Comparison of ENCODE assay signal across 9 cellular contexts in genomic region chr12:81757731-81758325, GRCh38. TPM values are rescaled to one million over a fixed set of nuclear protein-coding genes. Genes with fewer than 3 reads are reported as not detected.
DNase-seq lines count a peak whose midpoint lies in the region; ATAC-seq, FAIRE-seq and TF ChIP-seq lines count a peak whose summit lies in the region.
"Had no signal": no experiment of that assay in that cellular context is flagged by ENCODE, and none has a peak within 500 bp of the region (broad histone marks: within the 10 kb centered on the region; RNA-seq: fewer than 3 reads in every experiment).

No MANE protein-coding gene starts in this region.

- no peak for TF ChIP-seq CTCF in D721Med (IDR thresholded peaks at IDR 0.05; ENCODE audit: insufficient read depth, missing control alignments)

- H3K36me3 ChIP-seq in iPS-18a (ENCODE audit: control insufficient read depth, low read depth, low read length) (no peaks in the 10 kb centered on the region), subcutaneous abdominal adipose tissue (ENCODE audit: control insufficient read depth in 5 of 5, insufficient read depth in 5 of 5, low read length in 5 of 5) (no peaks in the 10 kb centered on the region)

- no peaks in the 10 kb centered on the region for H3K36me3 Mint-ChIP-seq in activated CD8-positive, alpha-beta T cell treated with anti-CD3 and anti-CD28 coated beads, Interleukin-2, amount 10 ng/mL, durations not matched to agents 7 days and 5 days (ENCODE audit: low read depth)
- H3K36me3 Mint-ChIP-seq: activated naive CD4-positive, alpha-beta T cell treated with anti-CD3 and anti-CD28 coated beads, Interleukin-2, amount 50 U/mL, for 72 hours had no signal

- peaks cover 30% of the 10 kb centered on the region for H3K27me3 ChIP-seq in iPS-18a (ENCODE audit: control insufficient read depth, insufficient read depth, low read length)
- peaks cover 0 to 10% (median 4%) of the 10 kb centered on the region in 5 donors for H3K27me3 ChIP-seq in subcutaneous abdominal adipose tissue (ENCODE audit: control insufficient read depth in 5 of 5, insufficient read depth in 4 of 5, low read length in 5 of 5)

- H3K27ac Mint-ChIP-seq in activated CD8-positive, alpha-beta T cell treated with anti-CD3 and anti-CD28 coated beads, Interleukin-2, amount 10 ng/mL, durations not matched to agents 7 days and 5 days: no peak overlapping the region
- H3K27ac Mint-ChIP-seq: activated naive CD4-positive, alpha-beta T cell treated with anti-CD3 and anti-CD28 coated beads, Interleukin-2, amount 50 U/mL, for 72 hours had no signal

- H3K9me3 Mint-ChIP-seq in activated CD8-positive, alpha-beta T cell treated with anti-CD3 and anti-CD28 coated beads, Interleukin-2, amount 10 ng/mL, durations not matched to agents 7 days and 5 days (ENCODE audit: insufficient read depth): no peaks in the 10 kb centered on the region
- H3K9me3 Mint-ChIP-seq: activated naive CD4-positive, alpha-beta T cell treated with anti-CD3 and anti-CD28 coated beads, Interleukin-2, amount 50 U/mL, for 72 hours had no signal

- peak overlapping the region; percentile 67 for H3K4me3 Mint-ChIP-seq in activated CD8-positive, alpha-beta T cell treated with anti-CD3 and anti-CD28 coated beads, Interleukin-2, amount 10 ng/mL, durations not matched to agents 7 days and 5 days

- no peaks in the 10 kb centered on the region for H3K4me1 ChIP-seq in iPS-18a (ENCODE audit: control insufficient read depth, low read depth, low read length)
- peaks cover 0 to 18% (median 16%) of the 10 kb centered on the region in 5 donors for H3K4me1 ChIP-seq in subcutaneous abdominal adipose tissue (ENCODE audit: control insufficient read depth in 5 of 5, insufficient read depth in 5 of 5, low read length in 5 of 5)

- H3K9me3 ChIP-seq in iPS-18a (ENCODE audit: control insufficient read depth, low read depth, low read length) (no peaks in the 10 kb centered on the region), subcutaneous abdominal adipose tissue (ENCODE audit: control insufficient read depth in 5 of 5, low read length in 5 of 5) (no peaks in the 10 kb centered on the region)

- DNase-seq in NCI-H2227 (lab: John Stamatoyannopoulos, UW; ENCODE audit: unreplicated experiment): peak; percentile 31
- no peak for DNase-seq in NCI-H2227 treated with DMSO at 0.1 percent for 48 hours (lab: John Stamatoyannopoulos, UW)
- DNase-seq in activated CD8-positive, alpha-beta T cell treated with anti-CD3 and anti-CD28 coated beads, Interleukin-2, amount 10 ng/mL, durations not matched to agents 7 days and 5 days: no peak
- no peak for DNase-seq in D721Med (ENCODE audit: insufficient read length, low spot score)
- DNase-seq in NCI-H187 (lab: John Stamatoyannopoulos, UW): no peak
- no peak for DNase-seq in ureter (ENCODE audit: low spot score)

- no peak for FAIRE-seq in D721Med (lab: Jason Lieb, UNC)

- H3K9ac ChIP-seq in iPS-18a (ENCODE audit: low read length): no peak overlapping the region
- H3K9ac ChIP-seq in subcutaneous abdominal adipose tissue (ENCODE audit: low read length in 5 of 5): no peak overlapping the region

- H3K4me3 ChIP-seq in iPS-18a (ENCODE audit: low read length) (peak overlapping the region; percentile 83), subcutaneous abdominal adipose tissue (ENCODE audit: low read depth in 1 of 5, low read length in 5 of 5) (peak overlapping the region; percentile 61 to 68 (median 67))

- no peak overlapping the region for H3K27ac ChIP-seq in iPS-18a (ENCODE audit: low read length)
- no peak overlapping the region for H3K27ac ChIP-seq in subcutaneous abdominal adipose tissue (ENCODE audit: low read depth, low read length)

- POLR2A ChIA-PET in activated CD8-positive, alpha-beta T cell treated with anti-CD3 and anti-CD28 coated beads, Interleukin-2, amount 10 ng/mL, durations not matched to agents 7 days and 5 days (lab: Charles Lee): no interaction called here

- CTCF ChIA-PET in activated CD8-positive, alpha-beta T cell treated with anti-CD3 and anti-CD28 coated beads, Interleukin-2, amount 10 ng/mL, durations not matched to agents 7 days and 5 days (lab: Charles Lee): no interaction called here

- H3K4me1 Mint-ChIP-seq in activated CD8-positive, alpha-beta T cell treated with anti-CD3 and anti-CD28 coated beads, Interleukin-2, amount 10 ng/mL, durations not matched to agents 7 days and 5 days (ENCODE audit: low read depth): peaks cover 12% of the 10 kb centered on the region

- ATAC-seq in activated CD8-positive, alpha-beta T cell treated with anti-CD3 and anti-CD28 coated beads, Interleukin-2, amount 10 ng/mL, durations not matched to agents 7 days and 5 days: no peak

- H3K27me3 Mint-ChIP-seq in activated CD8-positive, alpha-beta T cell treated with anti-CD3 and anti-CD28 coated beads, Interleukin-2, amount 10 ng/mL, durations not matched to agents 7 days and 5 days (ENCODE audit: low read depth): peaks cover 26% of the 10 kb centered on the region

RNA-seq across cellular contexts. Expression of gene PPFIA2, which starts 1.3 kb away (rescaled TPM):
- not detected for total RNA-seq in activated CD8-positive, alpha-beta T cell treated with anti-CD3 and anti-CD28 coated beads, Interleukin-2, amount 10 ng/mL, durations not matched to agents 7 days and 5 days
- total RNA-seq in ureter: 18.5 TPM
- total RNA-seq: activated naive CD4-positive, alpha-beta T cell treated with anti-CD3 and anti-CD28 coated beads, Interleukin-2, amount 50 U/mL, for 72 hours had no signal

Comparison
In these comparisons a context has a peak if more than half of its experiments do, and no peak if none do; other contexts are left out.
1. RNA of gene PPFIA2, which starts 1.3 kb away (total RNA-seq): 18.5 TPM in ureter (single experiment); not detected in activated CD8-positive, alpha-beta T cell treated with anti-CD3 and anti-CD28 coated beads, Interleukin-2, amount 10 ng/mL, durations not matched to agents 7 days and 5 days; every median in the first group is over 10 times any median in the second.